In the genomic region with DNA sequence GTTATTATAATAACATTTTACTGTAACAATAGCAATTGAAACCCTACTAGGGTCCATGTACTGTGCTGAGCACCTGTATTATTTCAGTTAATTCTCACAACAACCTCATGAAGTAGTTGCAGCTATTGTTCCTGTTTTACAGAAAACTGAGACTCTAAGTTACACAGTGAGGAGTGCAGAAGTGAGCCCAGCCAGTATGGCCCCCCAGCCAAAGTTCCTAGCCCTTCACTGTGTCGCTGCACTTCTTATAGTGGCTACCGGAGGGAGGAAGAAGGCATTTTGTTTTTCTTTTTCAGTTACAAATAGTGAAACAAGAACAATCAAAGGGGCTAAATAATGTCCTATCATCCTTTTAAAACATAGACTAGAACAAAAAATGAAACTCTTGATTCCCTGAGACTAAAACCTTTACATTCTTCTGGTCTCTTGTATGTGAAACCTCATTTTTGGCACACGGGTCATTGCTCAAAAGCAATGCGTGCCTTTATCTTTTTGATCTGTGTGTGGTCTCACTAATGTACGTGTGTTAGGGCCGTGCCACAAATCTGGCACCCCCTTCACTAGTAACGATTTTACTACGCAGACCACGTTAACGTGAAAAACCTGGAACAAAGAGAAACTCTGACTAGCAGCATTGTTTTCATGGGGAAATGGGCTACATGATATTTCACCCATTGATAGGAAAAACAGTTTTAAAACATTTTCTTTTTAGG, we compare ENCODE assay signal across 24 cellular contexts.
"Had no signal": no experiment of that assay in that cellular context is flagged by ENCODE, and none has a peak within 500 bp of the region (broad histone marks: within the 10 kb centered on the region; RNA-seq: fewer than 3 reads in every experiment).

No MANE protein-coding gene starts in this region.

- H3K9me3 Mint-ChIP-seq: activated B cell treated with CpG ODN at 0.5 μM for 24 hours; activated CD8-positive, alpha-beta T cell treated with anti-CD3 and anti-CD28 coated beads for 36 hours; activated T-cell treated with anti-CD3 and anti-CD28 coated beads, Interleukin-2, amount 50 U/mL, for 4 hours; activated T-helper 17 cell treated with anti-CD3 and anti-CD28 coated beads, Interleukin-2, amount 50 U/mL, for 72 hours; central memory CD8-positive, alpha-beta T cell; dendritic cell treated with granulocyte-macrophage colony-stimulating factor and Interleukin-4, amounts not matched to agents 40 ng/mL and 50 ng/mL, for 4 days; mesothelial cell of epicardium; naive B cell; T-helper 2 cell treated with Interferon-gamma antibody and Interleukin-4, amounts not matched to agents 5 μg/mL and 100 μg/mL, for 36 hours had no signal

- H3K9me3 ChIP-seq: esophagus squamous epithelium, heart right ventricle, left ventricle myocardium inferior, ovary, right lobe of liver, tibial nerve had no signal

- H3K36me3 Mint-ChIP-seq: mesothelial cell of epicardium, naive B cell had no signal

- H3K4me1 Mint-ChIP-seq: activated B cell treated with CpG ODN at 0.5 μM for 24 hours; activated T-helper 17 cell treated with anti-CD3 and anti-CD28 coated beads, Interleukin-2, amount 50 U/mL, for 72 hours; central memory CD8-positive, alpha-beta T cell; naive B cell had no signal

- ATAC-seq: activated CD8-positive, alpha-beta T cell treated with anti-CD3 and anti-CD28 coated beads for 36 hours; activated T-cell treated with anti-CD3 and anti-CD28 coated beads, Interleukin-2, amount 50 U/mL, for 4 hours; activated T-helper 17 cell treated with anti-CD3 and anti-CD28 coated beads, Interleukin-2, amount 50 U/mL, for 72 hours; heart right ventricle; right lobe of liver had no signal

- H3K4me1 ChIP-seq: esophagus squamous epithelium, left ventricle myocardium inferior, right lobe of liver, tibial nerve had no signal

- H3K27me3 ChIP-seq: esophagus squamous epithelium, ovary, right lobe of liver, tibial nerve had no signal

- H3K4me3 ChIP-seq: esophagus squamous epithelium, heart right ventricle, left ventricle myocardium inferior, ovary, right lobe of liver, tibial nerve had no signal

- H3K4me3 Mint-ChIP-seq: activated B cell treated with CpG ODN at 0.5 μM for 24 hours; activated CD8-positive, alpha-beta T cell treated with anti-CD3 and anti-CD28 coated beads for 36 hours; activated T-cell treated with anti-CD3 and anti-CD28 coated beads, Interleukin-2, amount 50 U/mL, for 4 hours; activated T-helper 17 cell treated with anti-CD3 and anti-CD28 coated beads, Interleukin-2, amount 50 U/mL, for 72 hours; central memory CD8-positive, alpha-beta T cell; dendritic cell treated with granulocyte-macrophage colony-stimulating factor and Interleukin-4, amounts not matched to agents 40 ng/mL and 50 ng/mL, for 4 days; mesothelial cell of epicardium; naive B cell; T-helper 2 cell treated with Interferon-gamma antibody and Interleukin-4, amounts not matched to agents 5 μg/mL and 100 μg/mL, for 36 hours had no signal

- H3K27ac ChIP-seq: esophagus squamous epithelium, heart right ventricle, left ventricle myocardium inferior, ovary, right lobe of liver, tibial nerve had no signal

- H3K36me3 ChIP-seq: esophagus squamous epithelium, heart right ventricle, left ventricle myocardium inferior, ovary, right lobe of liver, tibial nerve had no signal

- H3K27ac Mint-ChIP-seq: activated B cell treated with CpG ODN at 0.5 μM for 24 hours; activated CD8-positive, alpha-beta T cell treated with anti-CD3 and anti-CD28 coated beads for 36 hours; activated T-helper 17 cell treated with anti-CD3 and anti-CD28 coated beads, Interleukin-2, amount 50 U/mL, for 72 hours; dendritic cell treated with granulocyte-macrophage colony-stimulating factor and Interleukin-4, amounts not matched to agents 40 ng/mL and 50 ng/mL, for 4 days; mesothelial cell of epicardium; progenitor cell of endocrine pancreas; T-helper 2 cell treated with Interferon-gamma antibody and Interleukin-4, amounts not matched to agents 5 μg/mL and 100 μg/mL, for 36 hours had no signal

- FAIRE-seq: bronchial epithelial cell had no signal

- DNase-seq: activated B cell treated with CpG ODN at 0.5 μM for 24 hours; activated CD4-positive, alpha-beta T cell treated with anti-CD3 and anti-CD28 coated beads, Interleukin-2, amount 50 U/mL, for 1 hour; activated CD8-positive, alpha-beta T cell treated with anti-CD3 and anti-CD28 coated beads for 36 hours; activated gamma-delta T cell treated with Interleukin-2 at 50 U/mL for 16 hours; activated naive CD4-positive, alpha-beta T cell treated with anti-CD3 and anti-CD28 coated beads, Interleukin-2, amount 50 U/mL, for 16 hours; activated T-cell treated with anti-CD3 and anti-CD28 coated beads, Interleukin-2, amount 50 U/mL, for 4 hours; amniotic stem cell; esophagus squamous epithelium; foreskin melanocyte; heart right ventricle; left ventricle myocardium inferior; naive B cell; ovary; right lobe of liver; stimulated activated CD4-positive, alpha-beta T cell treated with anti-CD3 and anti-CD28 coated beads, Interleukin-2, amount 100 ng/mL, for 48 hours; stimulated activated naive CD4-positive, alpha-beta T cell treated with Interleukin-2 at 50 U/mL for 16 hours had no signal
